Comparison of ENCODE assay signal across 16 cellular contexts in the genomic region with DNA sequence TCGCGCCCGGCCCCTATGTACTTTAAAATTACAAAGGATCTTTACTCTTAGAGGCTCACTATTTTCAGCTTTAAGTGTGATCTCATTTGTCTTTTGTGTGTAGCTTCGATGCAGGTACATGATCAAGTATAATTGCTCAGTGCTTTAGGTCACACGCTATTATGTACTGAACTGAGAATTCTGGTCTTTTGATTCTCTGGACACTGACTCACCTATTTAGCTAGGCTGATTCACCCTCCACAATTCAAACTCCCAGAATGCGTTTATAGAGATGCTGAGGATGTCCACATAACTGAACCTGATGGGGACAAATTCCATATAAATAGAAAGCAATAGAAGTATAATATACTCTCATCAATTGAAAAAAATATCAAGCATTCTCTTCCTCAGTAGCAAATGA.
"Had no signal": no experiment of that assay in that cellular context is flagged by ENCODE, and none has a peak within 500 bp of the region (broad histone marks: within the 10 kb centered on the region; RNA-seq: fewer than 3 reads in every experiment).

No MANE protein-coding gene starts in this region.

- FAIRE-seq: endometrium had no signal

- H3K4me3 ChIP-seq: cardiac muscle cell, lower lobe of right lung, right atrium auricular region, skin epidermis, stomach, thoracic aorta had no signal

- H3K27ac ChIP-seq: cardiac muscle cell, lower lobe of right lung, right atrium auricular region, skin epidermis, stomach, thoracic aorta had no signal

- DNase-seq: activated CD4-positive, alpha-beta T cell treated with anti-CD3 and anti-CD28 coated beads for 48 hours; activated CD8-positive, alpha-beta memory T cell treated with anti-CD3 and anti-CD28 coated beads for 24 hours; foreskin melanocyte; lower lobe of right lung; naive thymus-derived CD4-positive, alpha-beta T cell; posterior cingulate gyrus; stimulated activated CD4-positive, alpha-beta T cell treated with anti-CD3 and anti-CD28 coated beads, Interleukin-4, amount 100 ng/mL, for 4 hours; stomach; T-helper 1 cell had no signal

- H3K9me3 ChIP-seq: lower lobe of right lung, right atrium auricular region, stomach, thoracic aorta had no signal

- ATAC-seq: activated naive CD4-positive, alpha-beta T cell treated with anti-CD3 and anti-CD28 coated beads, Interleukin-2, amount 50 U/mL, for 72 hours; lower lobe of right lung; naive thymus-derived CD4-positive, alpha-beta T cell had no signal

- H3K27me3 Mint-ChIP-seq: naive thymus-derived CD4-positive, alpha-beta T cell had no signal

- H3K9me3 Mint-ChIP-seq: activated naive CD4-positive, alpha-beta T cell treated with anti-CD3 and anti-CD28 coated beads, Interleukin-2, amount 50 U/mL, for 72 hours; activated T-helper 2 cell treated with anti-CD3 and anti-CD28 coated beads, Interferon-gamma antibody, Interleukin-2, Interleukin-4, amounts not matched to agents 10 μg/mL and 5 μg/mL and 100 μg/mL, durations not matched to agents 14 hours and 24 hours and 36 hours had no signal

- H3K27ac Mint-ChIP-seq: activated naive CD4-positive, alpha-beta T cell treated with anti-CD3 and anti-CD28 coated beads, Interleukin-2, amount 50 U/mL, for 72 hours; activated T-helper 2 cell treated with anti-CD3 and anti-CD28 coated beads, Interferon-gamma antibody, Interleukin-2, Interleukin-4, amounts not matched to agents 10 μg/mL and 5 μg/mL and 100 μg/mL, durations not matched to agents 14 hours and 24 hours and 36 hours had no signal

- H3K4me1 ChIP-seq: lower lobe of right lung, right atrium auricular region, stomach had no signal
